In the genomic region with DNA sequence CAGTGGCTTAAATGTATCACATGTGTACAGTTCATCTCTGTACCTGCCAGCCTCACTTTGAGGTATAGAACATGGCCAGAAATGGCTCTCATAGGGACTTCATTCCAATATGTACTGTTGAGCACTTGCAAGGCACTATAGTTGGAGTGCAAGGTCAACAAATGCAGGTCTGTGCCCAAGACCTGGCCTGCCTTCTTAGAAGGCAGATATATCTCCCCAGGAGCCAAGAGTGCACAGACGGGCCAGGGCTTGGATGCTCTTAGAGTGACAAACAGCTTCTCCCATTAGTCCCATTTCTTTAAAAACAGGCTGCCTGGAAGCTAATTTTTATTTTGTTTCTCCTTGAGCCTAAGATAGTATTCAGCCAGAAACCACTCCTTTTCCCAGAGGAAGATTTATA, we compare ENCODE assay signal across 15 cellular contexts. TPM values are rescaled to one million over a fixed set of nuclear protein-coding genes. Genes with fewer than 3 reads are reported as not detected.
"Had no signal": no experiment of that assay in that cellular context is flagged by ENCODE, and none has a peak within 500 bp of the region (broad histone marks: within the 10 kb centered on the region; RNA-seq: fewer than 3 reads in every experiment).

No MANE protein-coding gene starts in this region.

- DNase-seq: activated CD4-positive, alpha-beta T cell treated with anti-CD3 and anti-CD28 coated beads, Interleukin-2, amount 50 U/mL, for 1 hour; activated CD4-positive, CD25-positive, alpha-beta regulatory T cell; activated naive CD4-positive, alpha-beta T cell treated with anti-CD3 and anti-CD28 coated beads, Interleukin-2, amount 10 ng/mL, durations not matched to agents 7 days and 5 days; mesenchymal stem cell; retina; stimulated activated CD4-positive, alpha-beta T cell treated with anti-CD3 and anti-CD28 coated beads, Interleukin-2, amount 100 ng/mL, for 48 hours; stimulated activated naive CD4-positive, alpha-beta T cell; transverse colon had no signal

- H3K27ac Mint-ChIP-seq: activated naive CD4-positive, alpha-beta T cell treated with anti-CD3 and anti-CD28 coated beads, Interleukin-2, amount 10 ng/mL, durations not matched to agents 7 days and 5 days; natural killer cell had no signal

- H3K4me3 Mint-ChIP-seq: activated naive CD4-positive, alpha-beta T cell treated with anti-CD3 and anti-CD28 coated beads, Interleukin-2, amount 10 ng/mL, durations not matched to agents 7 days and 5 days; activated T-helper 1 cell treated with anti-CD3 and anti-CD28 coated beads, Interleukin-12 subunit alpha, Interleukin-12 subunit beta, Interleukin-2, Interleukin-4 antibody, amounts not matched to agents 30 ng/mL and 10 ng/mL and 1 ng/mL, durations not matched to agents 14 hours and 24 hours and 36 hours; natural killer cell had no signal

- H3K9me3 ChIP-seq: neutrophil, transverse colon had no signal

- H3K27ac ChIP-seq: neutrophil, transverse colon had no signal

- H3K27me3 Mint-ChIP-seq: activated naive CD4-positive, alpha-beta T cell treated with anti-CD3 and anti-CD28 coated beads, Interleukin-2, amount 10 ng/mL, durations not matched to agents 7 days and 5 days had no signal

- FAIRE-seq: astrocyte, islet of Langerhans had no signal

- H3K4me3 ChIP-seq: transverse colon had no signal

- H3K9me3 Mint-ChIP-seq: activated naive CD4-positive, alpha-beta T cell treated with anti-CD3 and anti-CD28 coated beads, Interleukin-2, amount 10 ng/mL, durations not matched to agents 7 days and 5 days; activated T-helper 1 cell treated with anti-CD3 and anti-CD28 coated beads, Interleukin-12 subunit alpha, Interleukin-12 subunit beta, Interleukin-2, Interleukin-4 antibody, amounts not matched to agents 30 ng/mL and 10 ng/mL and 1 ng/mL, durations not matched to agents 14 hours and 24 hours and 36 hours; natural killer cell had no signal

- ATAC-seq: esophagus mucosa, natural killer cell had no signal

- H3K27me3 ChIP-seq: neutrophil, transverse colon had no signal

- H3K36me3 Mint-ChIP-seq: natural killer cell had no signal

RNA-seq across cellular contexts. Expression of a gene that starts 9.0 kb away (rescaled TPM):
- total RNA-seq: activated T-helper 1 cell treated with anti-CD3 and anti-CD28 coated beads, Interleukin-12 subunit alpha, Interleukin-12 subunit beta, Interleukin-2, Interleukin-4 antibody, amounts not matched to agents 30 ng/mL and 10 ng/mL and 1 ng/mL, durations not matched to agents 14 hours and 24 hours and 36 hours had no signal

RNA-seq across cellular contexts. Expression of a gene that starts 51.7 kb away (rescaled TPM):
- total RNA-seq: activated T-helper 1 cell treated with anti-CD3 and anti-CD28 coated beads, Interleukin-12 subunit alpha, Interleukin-12 subunit beta, Interleukin-2, Interleukin-4 antibody, amounts not matched to agents 30 ng/mL and 10 ng/mL and 1 ng/mL, durations not matched to agents 14 hours and 24 hours and 36 hours; astrocyte; natural killer cell; subcutaneous adipose tissue; transverse colon had no signal
